Comparison of ENCODE assay signal across 9 cellular contexts in genomic region chr1:42817440-42817767, GRCh38. TPM values are rescaled to one million over a fixed set of nuclear protein-coding genes. Genes with fewer than 3 reads are reported as not detected.
DNase-seq lines count a peak whose midpoint lies in the region; ATAC-seq and TF ChIP-seq lines count a peak whose summit lies in the region.
"Had no signal": no experiment of that assay in that cellular context is flagged by ENCODE, and none has a peak within 500 bp of the region (broad histone marks: within the 10 kb centered on the region; RNA-seq: fewer than 3 reads in every experiment).

No MANE protein-coding gene starts in this region.

- POLR2A ChIA-PET in activated naive CD8-positive, alpha-beta T cell treated with anti-CD3 and anti-CD28 coated beads, Interleukin-2, amount 10 ng/mL, durations not matched to agents 7 days and 5 days (lab: Charles Lee): interaction anchor here (0.5 to 3.8 kb wide), 5 partner anchors 17 to 1819 kb away, joined by 3 to 30 read pairs (median 4); partner anchors contain the start of genes C1orf50, P3H1 and ZNF691

- H3K9me3 ChIP-seq in right lobe of liver (no peaks in the 10 kb centered on the region), transverse colon (no peaks in the 10 kb centered on the region)

- peak overlapping the region; percentile 73 for H3K4me3 Mint-ChIP-seq in activated naive CD4-positive, alpha-beta T cell treated with anti-CD3 and anti-CD28 coated beads, Interleukin-2, amount 10 ng/mL, durations not matched to agents 7 days and 5 days
- H3K4me3 Mint-ChIP-seq in activated naive CD8-positive, alpha-beta T cell treated with anti-CD3 and anti-CD28 coated beads, Interleukin-2, amount 10 ng/mL, durations not matched to agents 7 days and 5 days: peak overlapping the region; percentile 86

- TF ChIP-seq POLR2A in right lobe of liver (IDR thresholded peaks at IDR 0.05) (no peak), transverse colon (IDR thresholded peaks at IDR 0.05) (no peak)

- H3K36me3 ChIP-seq in right lobe of liver: no peaks in the 10 kb centered on the region
- no peaks in the 10 kb centered on the region for H3K36me3 ChIP-seq in transverse colon

- TF ChIP-seq CTCF in right lobe of liver (IDR thresholded peaks at IDR 0.05) (no peak), transverse colon (IDR thresholded peaks at IDR 0.05) (no peak)

- peaks cover 24% of the 10 kb centered on the region for H3K4me1 Mint-ChIP-seq in activated naive CD4-positive, alpha-beta T cell treated with anti-CD3 and anti-CD28 coated beads, Interleukin-2, amount 10 ng/mL, durations not matched to agents 7 days and 5 days
- H3K4me1 Mint-ChIP-seq in activated naive CD8-positive, alpha-beta T cell treated with anti-CD3 and anti-CD28 coated beads, Interleukin-2, amount 10 ng/mL, durations not matched to agents 7 days and 5 days: peaks cover 20% of the 10 kb centered on the region

- peak overlapping the region; percentile 74 for H3K27ac Mint-ChIP-seq in activated naive CD4-positive, alpha-beta T cell treated with anti-CD3 and anti-CD28 coated beads, Interleukin-2, amount 10 ng/mL, durations not matched to agents 7 days and 5 days
- H3K27ac Mint-ChIP-seq in activated naive CD8-positive, alpha-beta T cell treated with anti-CD3 and anti-CD28 coated beads, Interleukin-2, amount 10 ng/mL, durations not matched to agents 7 days and 5 days: no peak overlapping the region

- peak overlapping the region; percentile 39 to 72 (median 66) for H3K4me3 ChIP-seq in right lobe of liver
- peak overlapping the region in 3 of 4 donors; percentile 77 to 92 (median 82) for H3K4me3 ChIP-seq in transverse colon

- H3K27me3 ChIP-seq in right lobe of liver (no peaks in the 10 kb centered on the region), transverse colon (no peaks in the 10 kb centered on the region)

- intact Hi-C loops in right lobe of liver (cut with DNase I): no loop called here
- intact Hi-C loops in transverse colon (cut with DNase I; ENCODE audit: low total_unique reads): no loop called here

- in situ Hi-C loops in transverse colon (cut with MboI; ENCODE audit: low pct_ligation_motif_present in 1 of 4, low pct_unique_long_range_greater_than_20kb in 1 of 4, low sequenced_read_pairs in 3 of 4): no loop called here

- H3K27me3 Mint-ChIP-seq in activated naive CD4-positive, alpha-beta T cell treated with anti-CD3 and anti-CD28 coated beads, Interleukin-2, amount 10 ng/mL, durations not matched to agents 7 days and 5 days: peaks cover 7% of the 10 kb centered on the region
- H3K27me3 Mint-ChIP-seq in activated naive CD8-positive, alpha-beta T cell treated with anti-CD3 and anti-CD28 coated beads, Interleukin-2, amount 10 ng/mL, durations not matched to agents 7 days and 5 days: peaks cover 2% of the 10 kb centered on the region

- H3K4me1 ChIP-seq in right lobe of liver (peaks cover 0 to 51% (median 22%) of the 10 kb centered on the region in 4 donors), transverse colon (peaks cover 4 to 27% (median 15%) of the 10 kb centered on the region in 4 donors)

- CTCF ChIA-PET in activated naive CD4-positive, alpha-beta T cell treated with anti-CD3 and anti-CD28 coated beads, Interleukin-2, amount 10 ng/mL, durations not matched to agents 7 days and 5 days (lab: Charles Lee): interaction anchor here (2.4 kb wide), 1 partner anchor 256 kb away, joined by 12 read pairs; no protein-coding TSS in a partner anchor

- peaks cover 11% of the 10 kb centered on the region for H3K36me3 Mint-ChIP-seq in activated naive CD4-positive, alpha-beta T cell treated with anti-CD3 and anti-CD28 coated beads, Interleukin-2, amount 10 ng/mL, durations not matched to agents 7 days and 5 days
- H3K36me3 Mint-ChIP-seq in activated naive CD8-positive, alpha-beta T cell treated with anti-CD3 and anti-CD28 coated beads, Interleukin-2, amount 10 ng/mL, durations not matched to agents 7 days and 5 days: peaks cover 7% of the 10 kb centered on the region

- ATAC-seq in activated naive CD8-positive, alpha-beta T cell treated with anti-CD3 and anti-CD28 coated beads, Interleukin-2, amount 10 ng/mL, durations not matched to agents 7 days and 5 days (ENCODE audit: low read depth): no peak
- no peak for ATAC-seq in right lobe of liver
- no peak for ATAC-seq in HG03025 (IDR thresholded peaks at IDR 0.05; ENCODE audit: low FRiP score, unreplicated experiment)

- no peaks in the 10 kb centered on the region for H3K9me3 Mint-ChIP-seq in activated naive CD4-positive, alpha-beta T cell treated with anti-CD3 and anti-CD28 coated beads, Interleukin-2, amount 10 ng/mL, durations not matched to agents 7 days and 5 days
- no peaks in the 10 kb centered on the region for H3K9me3 Mint-ChIP-seq in activated naive CD8-positive, alpha-beta T cell treated with anti-CD3 and anti-CD28 coated beads, Interleukin-2, amount 10 ng/mL, durations not matched to agents 7 days and 5 days

- DNase-seq in activated naive CD4-positive, alpha-beta T cell treated with anti-CD3 and anti-CD28 coated beads, Interleukin-2, amount 10 ng/mL, durations not matched to agents 7 days and 5 days: no peak
- DNase-seq in activated naive CD4-positive, alpha-beta T cell (lab: John Stamatoyannopoulos, UW): no peak
- no peak for DNase-seq in activated naive CD8-positive, alpha-beta T cell treated with anti-CD3 and anti-CD28 coated beads, Interleukin-2, amount 10 ng/mL, durations not matched to agents 7 days and 5 days
- DNase-seq in right lobe of liver: no peak
- no peak for DNase-seq in transverse colon
- DNase-seq in ureter (ENCODE audit: low spot score): no peak
- DNase-seq in NCI-H2107 (lab: John Stamatoyannopoulos, UW): no peak

- peak overlapping the region in 2 of 3 donors; percentile 93 to 94 for H3K27ac ChIP-seq in right lobe of liver
- peak overlapping the region; percentile 97 to 99 (median 98) for H3K27ac ChIP-seq in transverse colon

- no peak for TF ChIP-seq EP300 in transverse colon (IDR thresholded peaks at IDR 0.05; ENCODE audit: low read depth)

- WGBS in right lobe of liver (ENCODE audit: insufficient coverage, low coverage, low lambda C conversion rate, missing lambda C conversion rate): 0% methylated on average over 13 of the region's 13 CpGs
- WGBS in transverse colon (ENCODE audit: low coverage in 1 of 2), 2 donors: 0 to 1% methylated on average over 1 to 7 of the region's 13 CpGs

RNA-seq across cellular contexts. Expression of gene SVBP, which starts 0.2 kb away (rescaled TPM):
- 10 to 100 TPM; 15.8 to 18.1 TPM for total RNA-seq in activated naive CD8-positive, alpha-beta T cell treated with anti-CD3 and anti-CD28 coated beads, Interleukin-2, amount 10 ng/mL, durations not matched to agents 7 days and 5 days
- total RNA-seq in right lobe of liver (10 to 100 TPM in 3 of 6 experiments, 1 to 10 TPM in 3; 6.0 to 12.8 (median 10.6) TPM), transverse colon (10 to 100 TPM; 15.3 to 33.3 (median 17.6) TPM), ureter (18.8 TPM)

RNA-seq across cellular contexts. Expression of gene ERMAP, which starts 0.5 kb away (rescaled TPM):
- total RNA-seq in activated naive CD8-positive, alpha-beta T cell treated with anti-CD3 and anti-CD28 coated beads, Interleukin-2, amount 10 ng/mL, durations not matched to agents 7 days and 5 days: 1 to 10 TPM; 3.9 to 5.0 TPM
- total RNA-seq in right lobe of liver: 10 to 100 TPM in 4 of 6 experiments, 1 to 10 TPM in 2; 6.6 to 16.2 (median 13.9) TPM
- 10 to 100 TPM; 12.5 to 30.7 (median 14.1) TPM for total RNA-seq in transverse colon
- 22.8 TPM for total RNA-seq in ureter

RNA-seq across cellular contexts. Expression of gene ZNF691, which starts 29.0 kb away (rescaled TPM):
- total RNA-seq in activated naive CD8-positive, alpha-beta T cell treated with anti-CD3 and anti-CD28 coated beads, Interleukin-2, amount 10 ng/mL, durations not matched to agents 7 days and 5 days: 10 to 100 TPM; 12.2 to 14.1 TPM
- total RNA-seq in right lobe of liver (1 to 10 TPM; 5.0 to 9.5 (median 7.2) TPM), transverse colon (10 to 100 TPM in 1 of 4 donors, 1 to 10 TPM in 2, under 1 TPM in 1; 1.00 to 11.3 (median 6.0) TPM), ureter (8.6 TPM)

RNA-seq across cellular contexts. Expression of gene TMEM269, which starts 32.6 kb away (rescaled TPM):
- under 1 TPM; 0.22 to 0.48 TPM for total RNA-seq in activated naive CD8-positive, alpha-beta T cell treated with anti-CD3 and anti-CD28 coated beads, Interleukin-2, amount 10 ng/mL, durations not matched to agents 7 days and 5 days
- total RNA-seq in right lobe of liver (under 1 TPM in 1 of 6 experiments, not detected in 5; 0.07 TPM), transverse colon (under 1 TPM in 1 of 4 donors, not detected in 3; 0.37 TPM), ureter (0.18 TPM)
- total RNA-seq: RPMI7951 had no signal

RNA-seq across cellular contexts. Expression of gene C1orf50, which starts 50.4 kb away (rescaled TPM):
- total RNA-seq in activated naive CD8-positive, alpha-beta T cell treated with anti-CD3 and anti-CD28 coated beads, Interleukin-2, amount 10 ng/mL, durations not matched to agents 7 days and 5 days: 10 to 100 TPM; 10.4 to 10.9 TPM
- total RNA-seq in right lobe of liver (1 to 10 TPM; 4.7 to 6.4 (median 5.3) TPM), transverse colon (10 to 100 TPM in 1 of 4 donors, 1 to 10 TPM in 3; 4.0 to 81.2 (median 8.1) TPM), ureter (8.1 TPM)
